In genomic region chr7:104933022-104933421, GRCh38 we compare ENCODE assay signal across 1 cellular context.
TF ChIP-seq lines count a peak whose summit lies in the region.

No MANE protein-coding gene starts in this region.

TF ChIP-seq in K562, 482 proteins besides CTCF, POLR2A, EP300 and RAD21 (continued from another document):
- no peak for TF ChIP-seq YY1 (IDR thresholded peaks at IDR 0.05; ENCODE audit: borderline replicate concordance in 1 of 3, control insufficient read depth in 1 of 3, extremely low read depth in 1 of 3, insufficient read depth in 3 of 3, insufficient read length in 1 of 3, insufficient replicate concordance in 2 of 3, low read depth in 1 of 3, low read length in 2 of 3)
- no peak for TF ChIP-seq ZNF586 (CRISPR knock-in tag; conservative IDR thresholded peaks at IDR 0.05)
- no peak for TF ChIP-seq ZNF444 (CRISPR knock-in tag; IDR thresholded peaks at IDR 0.05)
- TF ChIP-seq KDM1A (IDR thresholded peaks at IDR 0.05), result peak in 1 of 2 experiments; percentile 85; a peak in 2 of 4 replicates
- TF ChIP-seq PHF20 (IDR thresholded peaks at IDR 0.05; ENCODE audit: partially characterized antibody), result peak; percentile 84
- no peak for TF ChIP-seq ARID4B (CRISPR knock-in tag; IDR thresholded peaks at IDR 0.05)
- TF ChIP-seq NFRKB (IDR thresholded peaks at IDR 0.05; ENCODE audit: low read depth), result peak; percentile 79
- TF ChIP-seq WHSC1 (IDR thresholded peaks at IDR 0.05; ENCODE audit: low read length), result no peak
- TF ChIP-seq PRMT5 (CRISPR knock-in tag; IDR thresholded peaks at IDR 0.05), result no peak
- no peak for TF ChIP-seq HDAC3 (IDR thresholded peaks at IDR 0.05; ENCODE audit: borderline replicate concordance, partially characterized antibody)
- TF ChIP-seq ZNF655 (CRISPR knock-in tag; IDR thresholded peaks at IDR 0.05), result no peak
- no peak for TF ChIP-seq ZNF324 (CRISPR knock-in tag; IDR thresholded peaks at IDR 0.05)
